1 cellular context compared by ENCODE assay signal in the genomic region with DNA sequence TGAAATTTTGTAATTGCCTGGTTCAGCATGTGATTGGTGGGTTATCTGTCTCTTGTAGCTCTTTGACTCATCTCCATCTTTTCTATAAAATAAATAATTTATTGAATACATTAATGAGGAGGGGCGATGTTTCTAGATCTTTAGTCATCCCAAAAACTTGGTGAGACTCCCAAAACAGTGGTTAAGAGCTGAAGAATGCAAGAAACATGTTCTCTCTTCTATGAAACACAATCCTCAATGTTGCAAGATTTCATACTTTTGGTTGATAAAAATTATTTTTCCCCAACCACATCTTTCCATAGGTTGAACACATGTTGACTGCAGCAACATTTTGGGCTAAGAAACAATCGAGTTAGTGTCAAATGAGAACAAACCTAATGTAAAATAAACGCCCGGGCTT.
TF ChIP-seq lines count a peak whose summit lies in the region.

No MANE protein-coding gene starts in this region.

TF ChIP-seq in GM23338, 12 proteins besides CTCF, POLR2A, EP300 and RAD21:
- TF ChIP-seq, protein P1, sequence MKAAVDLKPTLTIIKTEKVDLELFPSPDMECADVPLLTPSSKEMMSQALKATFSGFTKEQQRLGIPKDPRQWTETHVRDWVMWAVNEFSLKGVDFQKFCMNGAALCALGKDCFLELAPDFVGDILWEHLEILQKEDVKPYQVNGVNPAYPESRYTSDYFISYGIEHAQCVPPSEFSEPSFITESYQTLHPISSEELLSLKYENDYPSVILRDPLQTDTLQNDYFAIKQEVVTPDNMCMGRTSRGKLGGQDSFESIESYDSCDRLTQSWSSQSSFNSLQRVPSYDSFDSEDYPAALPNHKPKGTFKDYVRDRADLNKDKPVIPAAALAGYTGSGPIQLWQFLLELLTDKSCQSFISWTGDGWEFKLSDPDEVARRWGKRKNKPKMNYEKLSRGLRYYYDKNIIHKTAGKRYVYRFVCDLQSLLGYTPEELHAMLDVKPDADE (IDR thresholded peaks at IDR 0.05) = no peak
- TF ChIP-seq JUNB (IDR thresholded peaks at IDR 0.05; ENCODE audit: unreplicated experiment) (no peak), NANOG (IDR thresholded peaks at IDR 0.05; ENCODE audit: borderline replicate concordance) (no peak), STAT1 (IDR thresholded peaks at IDR 0.05; ENCODE audit: unreplicated experiment) (no peak), EZH2phosphoT487 (IDR thresholded peaks at IDR 0.05; ENCODE audit: unreplicated experiment) (no peak), CREB1 (CRISPR knock-in tag; IDR thresholded peaks at IDR 0.05; ENCODE audit: low read depth) (no peak)
- TF ChIP-seq, protein P2, sequence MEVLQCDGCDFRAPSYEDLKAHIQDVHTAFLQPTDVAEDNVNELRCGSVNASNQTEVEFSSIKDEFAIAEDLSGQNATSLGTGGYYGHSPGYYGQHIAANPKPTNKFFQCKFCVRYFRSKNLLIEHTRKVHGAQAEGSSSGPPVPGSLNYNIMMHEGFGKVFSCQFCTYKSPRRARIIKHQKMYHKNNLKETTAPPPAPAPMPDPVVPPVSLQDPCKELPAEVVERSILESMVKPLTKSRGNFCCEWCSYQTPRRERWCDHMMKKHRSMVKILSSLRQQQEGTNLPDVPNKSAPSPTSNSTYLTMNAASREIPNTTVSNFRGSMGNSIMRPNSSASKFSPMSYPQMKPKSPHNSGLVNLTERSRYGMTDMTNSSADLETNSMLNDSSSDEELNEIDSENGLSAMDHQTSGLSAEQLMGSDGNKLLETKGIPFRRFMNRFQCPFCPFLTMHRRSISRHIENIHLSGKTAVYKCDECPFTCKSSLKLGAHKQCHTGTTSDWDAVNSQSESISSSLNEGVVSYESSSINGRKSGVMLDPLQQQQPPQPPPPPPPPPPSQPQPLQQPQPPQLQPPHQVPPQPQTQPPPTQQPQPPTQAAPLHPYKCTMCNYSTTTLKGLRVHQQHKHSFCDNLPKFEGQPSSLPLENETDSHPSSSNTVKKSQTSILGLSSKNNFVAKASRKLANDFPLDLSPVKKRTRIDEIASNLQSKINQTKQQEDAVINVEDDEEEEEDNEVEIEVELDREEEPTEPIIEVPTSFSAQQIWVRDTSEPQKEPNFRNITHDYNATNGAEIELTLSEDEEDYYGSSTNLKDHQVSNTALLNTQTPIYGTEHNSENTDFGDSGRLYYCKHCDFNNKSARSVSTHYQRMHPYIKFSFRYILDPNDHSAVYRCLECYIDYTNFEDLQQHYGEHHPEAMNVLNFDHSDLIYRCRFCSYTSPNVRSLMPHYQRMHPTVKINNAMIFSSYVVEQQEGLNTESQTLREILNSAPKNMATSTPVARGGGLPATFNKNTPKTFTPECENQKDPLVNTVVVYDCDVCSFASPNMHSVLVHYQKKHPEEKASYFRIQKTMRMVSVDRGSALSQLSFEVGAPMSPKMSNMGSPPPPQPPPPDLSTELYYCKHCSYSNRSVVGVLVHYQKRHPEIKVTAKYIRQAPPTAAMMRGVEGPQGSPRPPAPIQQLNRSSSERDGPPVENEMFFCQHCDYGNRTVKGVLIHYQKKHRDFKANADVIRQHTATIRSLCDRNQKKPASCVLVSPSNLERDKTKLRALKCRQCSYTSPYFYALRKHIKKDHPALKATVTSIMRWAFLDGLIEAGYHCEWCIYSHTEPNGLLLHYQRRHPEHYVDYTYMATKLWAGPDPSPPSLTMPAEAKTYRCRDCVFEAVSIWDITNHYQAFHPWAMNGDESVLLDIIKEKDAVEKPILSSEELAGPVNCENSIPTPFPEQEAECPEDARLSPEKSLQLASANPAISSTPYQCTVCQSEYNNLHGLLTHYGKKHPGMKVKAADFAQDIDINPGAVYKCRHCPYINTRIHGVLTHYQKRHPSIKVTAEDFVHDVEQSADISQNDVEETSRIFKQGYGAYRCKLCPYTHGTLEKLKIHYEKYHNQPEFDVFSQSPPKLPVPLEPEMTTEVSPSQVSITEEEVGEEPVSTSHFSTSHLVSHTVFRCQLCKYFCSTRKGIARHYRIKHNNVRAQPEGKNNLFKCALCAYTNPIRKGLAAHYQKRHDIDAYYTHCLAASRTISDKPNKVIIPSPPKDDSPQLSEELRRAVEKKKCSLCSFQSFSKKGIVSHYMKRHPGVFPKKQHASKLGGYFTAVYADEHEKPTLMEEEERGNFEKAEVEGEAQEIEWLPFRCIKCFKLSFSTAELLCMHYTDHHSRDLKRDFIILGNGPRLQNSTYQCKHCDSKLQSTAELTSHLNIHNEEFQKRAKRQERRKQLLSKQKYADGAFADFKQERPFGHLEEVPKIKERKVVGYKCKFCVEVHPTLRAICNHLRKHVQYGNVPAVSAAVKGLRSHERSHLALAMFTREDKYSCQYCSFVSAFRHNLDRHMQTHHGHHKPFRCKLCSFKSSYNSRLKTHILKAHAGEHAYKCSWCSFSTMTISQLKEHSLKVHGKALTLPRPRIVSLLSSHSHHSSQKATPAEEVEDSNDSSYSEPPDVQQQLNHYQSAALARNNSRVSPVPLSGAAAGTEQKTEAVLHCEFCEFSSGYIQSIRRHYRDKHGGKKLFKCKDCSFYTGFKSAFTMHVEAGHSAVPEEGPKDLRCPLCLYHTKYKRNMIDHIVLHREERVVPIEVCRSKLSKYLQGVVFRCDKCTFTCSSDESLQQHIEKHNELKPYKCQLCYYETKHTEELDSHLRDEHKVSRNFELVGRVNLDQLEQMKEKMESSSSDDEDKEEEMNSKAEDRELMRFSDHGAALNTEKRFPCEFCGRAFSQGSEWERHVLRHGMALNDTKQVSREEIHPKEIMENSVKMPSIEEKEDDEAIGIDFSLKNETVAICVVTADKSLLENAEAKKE (CRISPR knock-in tag; IDR thresholded peaks at IDR 0.05) = no peak
